ENCODE assay signal across 18 cellular contexts in the genomic region with DNA sequence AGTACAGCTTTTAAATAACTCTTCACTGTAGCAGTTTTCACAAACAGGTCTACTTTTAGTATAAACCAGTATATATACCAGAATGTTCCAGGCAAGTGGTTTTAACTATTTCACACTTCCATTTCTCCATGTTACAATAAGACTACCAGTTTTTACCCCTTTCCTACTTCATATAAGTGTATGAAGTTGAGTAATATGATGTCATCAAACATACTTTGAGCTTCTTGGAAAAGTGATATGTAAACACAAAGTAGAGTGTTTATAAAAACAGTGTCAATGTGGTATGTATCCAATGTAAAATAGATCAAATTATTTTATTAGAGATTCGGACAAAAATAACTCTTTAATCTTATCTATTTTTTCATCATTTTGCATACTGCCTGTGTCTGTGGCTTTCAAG.
"Had no signal": no experiment of that assay in that cellular context is flagged by ENCODE, and none has a peak within 500 bp of the region (broad histone marks: within the 10 kb centered on the region; RNA-seq: fewer than 3 reads in every experiment).

No MANE protein-coding gene starts in this region.

- ATAC-seq: activated CD8-positive, alpha-beta T cell treated with anti-CD3 and anti-CD28 coated beads for 36 hours; activated T-cell treated with anti-CD3 and anti-CD28 coated beads, Interleukin-2, amount 50 U/mL, for 72 hours; left cardiac atrium; lower lobe of right lung; naive thymus-derived CD8-positive, alpha-beta T cell had no signal

- H3K36me3 Mint-ChIP-seq: immature natural killer cell had no signal

- H3K4me3 ChIP-seq: lower lobe of right lung, prostate gland, tibial artery had no signal

- H3K9me3 ChIP-seq: lower lobe of right lung, prostate gland, tibial artery had no signal

- H3K36me3 ChIP-seq: lower lobe of right lung, prostate gland, tibial artery had no signal

- H3K9me3 Mint-ChIP-seq: activated CD8-positive, alpha-beta T cell treated with anti-CD3 and anti-CD28 coated beads for 36 hours; activated naive CD8-positive, alpha-beta T cell treated with anti-CD3 and anti-CD28 coated beads, Interleukin-2, amount 10 ng/mL, durations not matched to agents 7 days and 5 days; activated T-cell treated with anti-CD3 and anti-CD28 coated beads, Interleukin-2, amount 50 U/mL, for 72 hours; endodermal cell; naive thymus-derived CD8-positive, alpha-beta T cell had no signal

- H3K4me3 Mint-ChIP-seq: activated CD8-positive, alpha-beta T cell treated with anti-CD3 and anti-CD28 coated beads for 36 hours; activated naive CD8-positive, alpha-beta T cell treated with anti-CD3 and anti-CD28 coated beads, Interleukin-2, amount 10 ng/mL, durations not matched to agents 7 days and 5 days; activated T-cell treated with anti-CD3 and anti-CD28 coated beads, Interleukin-2, amount 50 U/mL, for 72 hours; endodermal cell had no signal

- H3K4me1 ChIP-seq: prostate gland had no signal

- H3K27me3 ChIP-seq: tibial artery had no signal

- H3K27ac ChIP-seq: lower lobe of right lung, prostate gland, tibial artery had no signal

- H3K27ac Mint-ChIP-seq: activated CD8-positive, alpha-beta T cell treated with anti-CD3 and anti-CD28 coated beads for 36 hours; activated naive CD8-positive, alpha-beta T cell treated with anti-CD3 and anti-CD28 coated beads, Interleukin-2, amount 10 ng/mL, durations not matched to agents 7 days and 5 days; activated T-cell treated with anti-CD3 and anti-CD28 coated beads, Interleukin-2, amount 50 U/mL, for 72 hours; endodermal cell had no signal

- H3K27me3 Mint-ChIP-seq: activated CD8-positive, alpha-beta T cell treated with anti-CD3 and anti-CD28 coated beads for 36 hours; activated naive CD8-positive, alpha-beta T cell treated with anti-CD3 and anti-CD28 coated beads, Interleukin-2, amount 10 ng/mL, durations not matched to agents 7 days and 5 days; naive thymus-derived CD8-positive, alpha-beta T cell had no signal

- DNase-seq: activated CD4-positive, alpha-beta T cell treated with anti-CD3 and anti-CD28 coated beads for 4 hours; activated CD8-positive, alpha-beta memory T cell treated with anti-CD3 and anti-CD28 coated beads, Interleukin-2, amount 50 U/mL, for 4 hours; activated CD8-positive, alpha-beta T cell treated with anti-CD3 and anti-CD28 coated beads for 36 hours; activated naive CD8-positive, alpha-beta T cell treated with anti-CD3 and anti-CD28 coated beads, Interleukin-2, amount 10 ng/mL, durations not matched to agents 7 days and 5 days; activated T-cell treated with anti-CD3 and anti-CD28 coated beads, Interleukin-2, amount 50 U/mL, for 72 hours; anterior cingulate cortex; endodermal cell; erythroblast; glutamatergic neuron; immature natural killer cell; left cardiac atrium; lower lobe of right lung; naive thymus-derived CD8-positive, alpha-beta T cell; occipital lobe; stimulated activated CD4-positive, alpha-beta T cell treated with anti-CD3 and anti-CD28 coated beads, Interleukin-15, amount 100 ng/mL, for 24 hours; T-helper 1 cell; tibial artery had no signal
